ENCODE assay signal across 12 cellular contexts in the genomic region with DNA sequence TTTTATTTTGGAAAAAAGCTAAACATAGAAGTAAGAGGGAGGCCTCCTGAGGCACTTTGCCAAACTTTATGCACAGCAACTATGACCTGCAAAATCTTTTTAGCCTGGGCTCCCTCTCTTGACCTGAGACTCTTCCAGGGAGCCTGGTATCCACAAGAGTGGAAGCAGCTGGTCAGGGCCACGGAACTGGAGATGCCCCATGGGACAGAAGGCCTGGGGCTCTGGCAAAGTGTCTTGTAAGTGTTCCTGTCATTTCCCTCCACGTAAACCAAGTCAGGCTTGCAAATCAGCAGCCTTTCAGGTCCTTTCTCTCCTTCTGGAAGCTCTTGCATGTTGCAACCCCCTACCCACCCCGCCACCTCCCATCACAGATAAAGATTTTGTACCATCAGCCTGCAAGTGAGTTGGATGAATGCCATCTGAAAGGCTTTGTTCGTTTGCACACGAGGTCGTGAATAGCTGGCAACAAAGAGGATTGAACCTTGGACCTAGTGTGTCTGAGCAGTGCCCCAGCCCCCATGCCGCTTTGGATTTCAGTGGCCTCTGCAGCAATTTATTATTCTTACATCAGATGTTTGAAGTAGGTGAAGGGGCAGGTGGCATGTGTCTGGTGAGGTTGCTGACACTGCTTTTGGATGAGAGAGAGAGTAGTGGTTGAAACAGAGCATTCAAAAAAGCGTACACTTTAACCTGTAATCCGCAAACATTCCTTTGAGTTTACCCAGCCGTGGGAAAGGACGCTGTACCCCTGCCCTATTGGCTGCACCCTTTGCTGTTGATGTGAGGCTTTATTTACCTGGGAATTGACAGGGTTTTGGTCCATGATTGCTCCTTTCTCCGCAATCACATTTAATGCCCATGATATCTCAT.
DNase-seq lines count a peak whose midpoint lies in the region; ATAC-seq and TF ChIP-seq lines count a peak whose summit lies in the region.
"Had no signal": no experiment of that assay in that cellular context is flagged by ENCODE, and none has a peak within 500 bp of the region (broad histone marks: within the 10 kb centered on the region; RNA-seq: fewer than 3 reads in every experiment).

No MANE protein-coding gene starts in this region.

- H3K27ac Mint-ChIP-seq in nephron = peak overlapping the region; percentile 74 to 86 (median 80)
- H3K27ac Mint-ChIP-seq in effector memory CD8-positive, alpha-beta T cell = no peak overlapping the region
- no peak overlapping the region for H3K27ac Mint-ChIP-seq in activated CD4-positive, alpha-beta T cell treated with anti-CD3 and anti-CD28 coated beads, Interleukin-2, amount 10 ng/mL, durations not matched to agents 7 days and 5 days
- H3K27ac Mint-ChIP-seq: mesothelial cell of epicardium had no signal

- ATAC-seq in effector memory CD8-positive, alpha-beta T cell (replicated peaks) = no peak

- CTCF ChIA-PET in activated CD4-positive, alpha-beta T cell treated with anti-CD3 and anti-CD28 coated beads, Interleukin-2, amount 10 ng/mL, durations not matched to agents 7 days and 5 days (lab: Charles Lee) = interaction anchor here (0.6 kb wide), 1 partner anchor 79 kb away, joined by 3 read pairs; no protein-coding TSS in a partner anchor

- peaks cover 70% of the 10 kb centered on the region for H3K4me1 Mint-ChIP-seq in nephron
- H3K4me1 Mint-ChIP-seq in effector memory CD8-positive, alpha-beta T cell (ENCODE audit: low read depth in 2 of 2) = peaks cover 25 to 31% of the 10 kb centered on the region in 2 donors
- peaks cover 25% of the 10 kb centered on the region for H3K4me1 Mint-ChIP-seq in activated CD4-positive, alpha-beta T cell treated with anti-CD3 and anti-CD28 coated beads, Interleukin-2, amount 10 ng/mL, durations not matched to agents 7 days and 5 days

- no peak for TF ChIP-seq CTCF in nephron (IDR thresholded peaks at IDR 0.05; ENCODE audit: unreplicated experiment in 3 of 3)

- H3K9me3 Mint-ChIP-seq in nephron = no peaks in the 10 kb centered on the region
- H3K9me3 Mint-ChIP-seq in effector memory CD8-positive, alpha-beta T cell = no peaks in the 10 kb centered on the region
- H3K9me3 Mint-ChIP-seq in activated CD4-positive, alpha-beta T cell treated with anti-CD3 and anti-CD28 coated beads, Interleukin-2, amount 10 ng/mL, durations not matched to agents 7 days and 5 days = no peaks in the 10 kb centered on the region
- H3K9me3 Mint-ChIP-seq: CD4-positive, CD25-positive, alpha-beta regulatory T cell had no signal

- peaks cover 6% of the 10 kb centered on the region for H3K36me3 Mint-ChIP-seq in nephron (ENCODE audit: low read depth)
- no peaks in the 10 kb centered on the region for H3K36me3 Mint-ChIP-seq in effector memory CD8-positive, alpha-beta T cell (ENCODE audit: insufficient read depth)
- H3K36me3 Mint-ChIP-seq in activated CD4-positive, alpha-beta T cell treated with anti-CD3 and anti-CD28 coated beads, Interleukin-2, amount 10 ng/mL, durations not matched to agents 7 days and 5 days (ENCODE audit: low read depth) = no peaks in the 10 kb centered on the region
- H3K36me3 Mint-ChIP-seq: mesothelial cell of epicardium had no signal

- no peak overlapping the region for H3K4me3 Mint-ChIP-seq in nephron
- no peak overlapping the region for H3K4me3 Mint-ChIP-seq in effector memory CD8-positive, alpha-beta T cell
- H3K4me3 Mint-ChIP-seq in activated CD4-positive, alpha-beta T cell treated with anti-CD3 and anti-CD28 coated beads, Interleukin-2, amount 10 ng/mL, durations not matched to agents 7 days and 5 days = no peak overlapping the region
- H3K4me3 Mint-ChIP-seq: CD4-positive, CD25-positive, alpha-beta regulatory T cell; mesothelial cell of epicardium had no signal

- peaks cover 5% of the 10 kb centered on the region for H3K27me3 Mint-ChIP-seq in nephron (ENCODE audit: low read depth)
- no peaks in the 10 kb centered on the region for H3K27me3 Mint-ChIP-seq in effector memory CD8-positive, alpha-beta T cell
- no peaks in the 10 kb centered on the region for H3K27me3 Mint-ChIP-seq in activated CD4-positive, alpha-beta T cell treated with anti-CD3 and anti-CD28 coated beads, Interleukin-2, amount 10 ng/mL, durations not matched to agents 7 days and 5 days
- H3K27me3 Mint-ChIP-seq: CD4-positive, CD25-positive, alpha-beta regulatory T cell had no signal

- DNase-seq in COLO668 (lab: John Stamatoyannopoulos, UW; ENCODE audit: unreplicated experiment) (peak; percentile 91), NCI-H146 (lab: John Stamatoyannopoulos, UW) (peak; percentile 88), amniotic epithelial cell (ENCODE audit: low read depth) (peak; percentile 74), NCI-H1694 treated with DMSO at 0.1 percent for 48 hours (lab: John Stamatoyannopoulos, UW) (no peak)
- no peak for DNase-seq in stimulated activated CD4-positive, alpha-beta T cell treated with anti-CD3 and anti-CD28 coated beads, Interleukin-15, amount 100 ng/mL, for 24 hours
- DNase-seq in effector memory CD8-positive, alpha-beta T cell = no peak
- no peak for DNase-seq in activated CD4-positive, alpha-beta T cell treated with anti-CD3 and anti-CD28 coated beads, Interleukin-2, amount 10 ng/mL, durations not matched to agents 7 days and 5 days
- DNase-seq: CD4-positive, CD25-positive, alpha-beta regulatory T cell; HCEC 1CT; stimulated activated CD4-positive, alpha-beta T cell treated with anti-CD3 and anti-CD28 coated beads, Interleukin-4, amount 100 ng/mL, for 1 hour had no signal

- POLR2A ChIA-PET in activated CD4-positive, alpha-beta T cell treated with anti-CD3 and anti-CD28 coated beads, Interleukin-2, amount 10 ng/mL, durations not matched to agents 7 days and 5 days (lab: Charles Lee) = no interaction called here

Comparison
In these comparisons a context has a peak if more than half of its experiments do, and no peak if none do; other contexts are left out.
1. DNase-seq: peak in COLO668 (single experiment), NCI-H146 (single experiment) and amniotic epithelial cell (single experiment); none in stimulated activated CD4-positive, alpha-beta T cell treated with anti-CD3 and anti-CD28 coated beads, Interleukin-15, amount 100 ng/mL, for 24 hours (single experiment), effector memory CD8-positive, alpha-beta T cell (0 of 3), activated CD4-positive, alpha-beta T cell treated with anti-CD3 and anti-CD28 coated beads, Interleukin-2, amount 10 ng/mL, durations not matched to agents 7 days and 5 days (single experiment) and NCI-H1694 treated with DMSO at 0.1 percent for 48 hours (single experiment).
2. H3K27ac Mint-ChIP-seq: peak in nephron (3 of 3); none in effector memory CD8-positive, alpha-beta T cell (0 of 2) and activated CD4-positive, alpha-beta T cell treated with anti-CD3 and anti-CD28 coated beads, Interleukin-2, amount 10 ng/mL, durations not matched to agents 7 days and 5 days (single experiment).